In genomic region chr12:25386823-25387134, GRCh38 we compare ENCODE assay signal across 8 cellular contexts.
A peak's percentile ranks its signal among the peaks of the same experiment; 100 is the strongest.
DNase-seq lines count a peak whose midpoint lies in the region; ATAC-seq, FAIRE-seq and TF ChIP-seq lines count a peak whose summit lies in the region.

No MANE protein-coding gene starts in this region.

- H4K8ac ChIP-seq in H1 (ENCODE audit: extremely low read depth, insufficient read depth, low read length) = no peak overlapping the region

- H3K56ac ChIP-seq in H1 (replicated peaks; ENCODE audit: insufficient read length, low read depth, low read length) = no peak overlapping the region

- H3K27ac Mint-ChIP-seq in neural progenitor cell = peak overlapping the region; percentile 39

- CTCF ChIA-PET in H1 (lab: Charles Lee; ENCODE audit: partially characterized antibody) = interaction anchor here (0.7 to 1.8 kb wide), 12 partner anchors 13 to 563 kb away, joined by 3 to 7 read pairs (median 4); no protein-coding TSS in a partner anchor

- H3K36me3 ChIP-seq in ES-I3 (ENCODE audit: insufficient read depth, low read length) (no peaks in the 10 kb centered on the region), Peyer's patch (no peaks in the 10 kb centered on the region), H1 (ENCODE audit: control insufficient read depth in 2 of 4, insufficient read depth in 4 of 4, low read length in 3 of 4) (no peaks in the 10 kb centered on the region), neural progenitor cell (no peaks in the 10 kb centered on the region)

- H3F3A ChIP-seq in neural progenitor cell (ENCODE audit: low read depth) = peaks cover 10% of the 10 kb centered on the region

- H3K27me3 ChIP-seq in Peyer's patch = no peaks in the 10 kb centered on the region
- peaks cover 0 to 20% (median 10%) of the 10 kb centered on the region in 4 experiments; a peak in 6 of 7 replicates for H3K27me3 ChIP-seq in H1 (replicated peaks in 1 of 4; ENCODE audit: control insufficient read depth in 3 of 4, extremely low read depth in 1 of 4, insufficient read depth in 3 of 4, low read length in 3 of 4)
- H3K27me3 ChIP-seq in neural progenitor cell = peaks cover 20% of the 10 kb centered on the region

- WGBS in H1 (ENCODE audit: extremely low coverage in 1 of 2, insufficient coverage in 1 of 2, insufficient read length in 1 of 2, insufficient replicate concordance in 2 of 2, low coverage in 1 of 2, low lambda C conversion rate in 2 of 2, missing lambda C conversion rate in 1 of 2), 2 experiments = 27% methylated on average over 9 of the region's 9 CpGs; no CpG with 5 or more reads in 1 of the 2 experiments

- ATAC-seq in HG02623 (IDR thresholded peaks at IDR 0.05; ENCODE audit: unreplicated experiment) = no peak

- H2BK15ac ChIP-seq in H1 (ENCODE audit: low read length) = no peak overlapping the region

- no peak for TF ChIP-seq EP300 in H1 (IDR thresholded peaks at IDR 0.05; ENCODE audit: borderline replicate concordance in 1 of 2, low read depth in 2 of 2, low read length in 2 of 2)

- H3K14ac ChIP-seq in H1 (ENCODE audit: insufficient read length) = no peak overlapping the region

- H3K4me2 ChIP-seq in H1 (ENCODE audit: insufficient read depth in 1 of 2, low read depth in 2 of 2, low read length in 2 of 2) (peak overlapping the region; percentile 93 to 97), neural progenitor cell (peak overlapping the region; percentile 92)

- H2BK120ac ChIP-seq in H1 (replicated peaks; ENCODE audit: low read depth, low read length) = no peak overlapping the region

- peaks cover 3% of the 10 kb centered on the region for H3K9me3 Mint-ChIP-seq in neural progenitor cell

- peak overlapping the region; percentile 99 for H3K4me3 Mint-ChIP-seq in neural progenitor cell

- H3K36me3 Mint-ChIP-seq in neural progenitor cell = no peaks in the 10 kb centered on the region

- no peak overlapping the region for H2BK5ac ChIP-seq in H1 (ENCODE audit: low read depth, low read length)

- no peak overlapping the region for H4K5ac ChIP-seq in H1 (ENCODE audit: insufficient read length, low read depth, low read length)

- H2BK12ac ChIP-seq in H1 (ENCODE audit: low read depth, low read length) = peak overlapping the region; percentile 64; the same call in 1 of the 2 replicates

- TF ChIP-seq RAD21 in H1 (IDR thresholded peaks at IDR 0.05 in 1 of 2, conservative IDR thresholded peaks at IDR 0.05 in 1 of 2; ENCODE audit: low read depth in 2 of 2, low read length in 2 of 2) = no peak

- H3K27ac ChIP-seq in Peyer's patch (peak overlapping the region; percentile 88 to 100 (median 98)), H1 (ENCODE audit: low read depth, low read length) (no peak overlapping the region), neural progenitor cell (no peak overlapping the region)

- TF ChIP-seq CTCF in Peyer's patch (IDR thresholded peaks at IDR 0.05) (peak in 1 of 6 experiments; percentile 2), H1 (IDR thresholded peaks at IDR 0.05; ENCODE audit: control extremely low read depth in 1 of 3, insufficient read depth in 1 of 3, low read depth in 1 of 3, low read length in 3 of 3) (no peak), neural progenitor cell (IDR thresholded peaks at IDR 0.05) (no peak)

- no peaks in the 10 kb centered on the region for H3K79me1 ChIP-seq in H1 (ENCODE audit: low read depth, low read length)

- no peaks in the 10 kb centered on the region for H3K4me1 ChIP-seq in ES-I3 (ENCODE audit: insufficient read depth, low read length)
- peaks cover 0 to 31% (median 3%) of the 10 kb centered on the region in 4 donors for H3K4me1 ChIP-seq in Peyer's patch
- peaks cover 0 to 8% (median 1%) of the 10 kb centered on the region in 4 experiments; a peak in 4 of 7 replicates for H3K4me1 ChIP-seq in H1 (replicated peaks in 1 of 4; ENCODE audit: control insufficient read depth in 3 of 4, insufficient read depth in 4 of 4, low read length in 3 of 4)
- no peaks in the 10 kb centered on the region for H3K4me1 ChIP-seq in neural progenitor cell

- no peaks in the 10 kb centered on the region for H3K79me2 ChIP-seq in H1 (ENCODE audit: control insufficient read depth in 1 of 2, insufficient read depth in 2 of 2, low read length in 2 of 2)
- H3K79me2 ChIP-seq in neural progenitor cell (ENCODE audit: low read depth) = no peaks in the 10 kb centered on the region

- POLR2A ChIA-PET in H1 (lab: Charles Lee; ENCODE audit: partially characterized antibody) = interaction anchor here (0.6 to 1.9 kb wide), 5 partner anchors 11 to 435 kb away, joined by 3 to 9 read pairs (median 4); partner anchors contain the start of genes DNAI7 and ETFRF1

- no peak overlapping the region for H2AK5ac ChIP-seq in H1 (ENCODE audit: low read depth, low read length)

- FAIRE-seq in H1 (lab: Jason Lieb, UNC) = no peak

- H3K23ac ChIP-seq in H1 (ENCODE audit: insufficient read length) = no peak overlapping the region

- no peak overlapping the region for H3K18ac ChIP-seq in H1 (ENCODE audit: extremely low read depth, low read length)

- H2AFZ ChIP-seq in H1 (ENCODE audit: low read length) = peak overlapping the region; percentile 65; the same call in 1 of the 2 replicates
- H2AFZ ChIP-seq in neural progenitor cell (replicated peaks) = peak overlapping the region; percentile 93

- H3K23me2 ChIP-seq in H1 (ENCODE audit: low read depth, low read length) = peaks cover 14% of the 10 kb centered on the region

- no peak overlapping the region for H2BK20ac ChIP-seq in H1 (ENCODE audit: low read length)

- no peak overlapping the region for H3K4ac ChIP-seq in H1 (replicated peaks; ENCODE audit: insufficient read length, low read depth, low read length)

- H3K9ac ChIP-seq in ES-I3 (ENCODE audit: low read depth, low read length) (peak overlapping the region; percentile 95), H1 (replicated peaks in 1 of 4; ENCODE audit: extremely low read depth in 1 of 4, low read depth in 3 of 4, low read length in 3 of 4) (peak overlapping the region in 3 of 4 experiments; percentile 38 to 95 (median 53); a peak in 6 of 7 replicates), neural progenitor cell (no peak overlapping the region)

- H3K4me3 ChIP-seq in Peyer's patch (peak overlapping the region; percentile 46 to 82 (median 62)), H1 (ENCODE audit: extremely low read depth in 1 of 4, insufficient read depth in 2 of 4, low read depth in 3 of 4, low read length in 4 of 4) (peak overlapping the region; percentile 59 to 83 (median 78)), neural progenitor cell (peak overlapping the region; percentile 69)

- H3K27me3 Mint-ChIP-seq in neural progenitor cell (ENCODE audit: insufficient read depth, low read depth) = peaks cover 22% of the 10 kb centered on the region

- peaks cover 17% of the 10 kb centered on the region for H3K4me1 Mint-ChIP-seq in neural progenitor cell

- TF ChIP-seq POLR2A in Peyer's patch (IDR thresholded peaks at IDR 0.05) (no peak), H1 (IDR thresholded peaks at IDR 0.05; ENCODE audit: control extremely low read depth in 1 of 2, low read depth in 2 of 2, low read length in 2 of 2) (no peak)

- H4K20me1 ChIP-seq in H1 (replicated peaks in 1 of 2; ENCODE audit: control insufficient read depth in 1 of 2, insufficient read depth in 2 of 2, low read length in 2 of 2) (no peaks in the 10 kb centered on the region), neural progenitor cell (ENCODE audit: low read depth) (no peaks in the 10 kb centered on the region)

- H3K9me3 ChIP-seq in ES-I3 (ENCODE audit: control insufficient read depth, insufficient read depth, low read length) (no peaks in the 10 kb centered on the region), Peyer's patch (no peaks in the 10 kb centered on the region), H1 (ENCODE audit: insufficient read depth in 2 of 2, low read depth in 1 of 2, low read length in 1 of 2) (no peaks in the 10 kb centered on the region), neural progenitor cell (ENCODE audit: low read depth) (no peaks in the 10 kb centered on the region)

- DNase-seq in Peyer's patch (peak in 1 of 3 donors; percentile 56), H1 (ENCODE audit: low read depth in 1 of 2, low spot score in 2 of 2) (no peak), neural progenitor cell (ENCODE audit: low spot score) (no peak), GDM1 (lab: John Stamatoyannopoulos, UW) (no peak), islet precursor cell (no peak)
- DNase-seq in effector CD8-positive, alpha-beta T cell (lab: John Stamatoyannopoulos, UW) = no peak

- H4K91ac ChIP-seq in H1 (replicated peaks; ENCODE audit: insufficient read length, low read length) = no peak overlapping the region

TF ChIP-seq in H1, 55 proteins besides CTCF, POLR2A, EP300 and RAD21:
- TF ChIP-seq CHD1 (IDR thresholded peaks at IDR 0.05; ENCODE audit: low read depth, low read length) = no peak
- TF ChIP-seq POLR2AphosphoS5 (IDR thresholded peaks at IDR 0.05; ENCODE audit: low read depth, low read length) = no peak
- TF ChIP-seq CBX8 (IDR thresholded peaks at IDR 0.05; ENCODE audit: borderline replicate concordance, low read depth, low read length) = no peak
- TF ChIP-seq JUND (IDR thresholded peaks at IDR 0.05; ENCODE audit: low read length) = no peak
- no peak for TF ChIP-seq RXRA (IDR thresholded peaks at IDR 0.05; ENCODE audit: insufficient read depth, low read depth, low read length)
- TF ChIP-seq TAF7 (optimal IDR thresholded peaks at IDR 0.05; ENCODE audit: borderline replicate concordance, low read depth, low read length) = no peak

Comparison
In these comparisons a context has a peak if more than half of its experiments do, and no peak if none do; other contexts are left out.
1. H3K27ac ChIP-seq: peak in Peyer's patch (4 of 4); none in H1 (single experiment) and neural progenitor cell (single experiment).
2. Peak in every context shown above with its lines, with median percentiles within 50 percentile points of each other: H3K4me3 ChIP-seq.